10 cellular contexts compared by ENCODE assay signal in genomic region chr15:81303241-81304225, GRCh38. TPM values are rescaled to one million over a fixed set of nuclear protein-coding genes. Genes with fewer than 3 reads are reported as not detected.
A peak's percentile ranks its signal among the peaks of the same experiment; 100 is the strongest.
DNase-seq lines count a peak whose midpoint lies in the region; ATAC-seq and TF ChIP-seq lines count a peak whose summit lies in the region.
"Had no signal": no experiment of that assay in that cellular context is flagged by ENCODE, and none has a peak within 500 bp of the region (broad histone marks: within the 10 kb centered on the region; RNA-seq: fewer than 3 reads in every experiment).

No MANE protein-coding gene starts in this region.

- DNase-seq in OCI-LY7 (ENCODE audit: low spot score) (no peak), osteoblast (ENCODE audit: insufficient read length, low spot score, missing footprints) (no peak), GOT3 (lab: John Stamatoyannopoulos, UW) (no peak), H4 (ENCODE audit: low spot score) (no peak)
- DNase-seq in effector memory CD8-positive, alpha-beta T cell, result no peak
- DNase-seq in stimulated activated CD4-positive, alpha-beta T cell treated with anti-CD3 and anti-CD28 coated beads, Interleukin-2, amount 100 ng/mL, for 48 hours, result no peak
- DNase-seq: NCI-H1048 had no signal

- no TSS peak for BruUV-seq in OCI-LY7 (replicated peaks; lab: Mats Ljungman, UMichigan)

- H2AFZ ChIP-seq in OCI-LY7 (ENCODE audit: low read length), result no peak overlapping the region
- peak overlapping the region; percentile 42 for H2AFZ ChIP-seq in osteoblast (ENCODE audit: low read length)

- no peaks in the 10 kb centered on the region for H3K9me2 ChIP-seq in OCI-LY7 (ENCODE audit: insufficient read depth, low read length)

- H3K36me3 Mint-ChIP-seq in effector memory CD8-positive, alpha-beta T cell (ENCODE audit: insufficient read depth), result peaks cover 98% of the 10 kb centered on the region

- H3K27ac ChIP-seq in OCI-LY7 (ENCODE audit: low read depth, low read length, poor library complexity, severe bottlenecking) (peak overlapping the region; percentile 98), osteoblast (ENCODE audit: low read depth, low read length) (peak overlapping the region; percentile 70)

- ATAC-seq in effector memory CD8-positive, alpha-beta T cell (replicated peaks), result peak; percentile 47
- no peak for ATAC-seq in HG02938 (IDR thresholded peaks at IDR 0.05; ENCODE audit: unreplicated experiment)

- H3K27me3 Mint-ChIP-seq in effector memory CD8-positive, alpha-beta T cell, result no peaks in the 10 kb centered on the region

- H3K4me1 Mint-ChIP-seq in effector memory CD8-positive, alpha-beta T cell (ENCODE audit: low read depth in 2 of 2), result peaks cover 68 to 74% of the 10 kb centered on the region in 2 donors

- CTCF ChIA-PET in OCI-LY7 (lab: Charles Lee; ENCODE audit: unreplicated experiment), result no interaction called here

- no peaks in the 10 kb centered on the region for H3K9me3 Mint-ChIP-seq in effector memory CD8-positive, alpha-beta T cell

- H3K27me3 ChIP-seq in osteoblast (ENCODE audit: insufficient read depth, low read length), result no peaks in the 10 kb centered on the region
- H3K27me3 ChIP-seq: tibial artery had no signal

- H3K79me2 ChIP-seq in OCI-LY7 (ENCODE audit: insufficient read depth, low read depth, low read length), result peaks cover 71% of the 10 kb centered on the region
- H3K79me2 ChIP-seq in osteoblast (ENCODE audit: insufficient read depth, low read length), result no peaks in the 10 kb centered on the region

- peaks cover 51% of the 10 kb centered on the region for H3K4me1 ChIP-seq in OCI-LY7 (ENCODE audit: insufficient read depth, low read length, poor library complexity, severe bottlenecking)
- H3K4me1 ChIP-seq in osteoblast (ENCODE audit: insufficient read depth, low read length), result peaks cover 19% of the 10 kb centered on the region

- H3K4me2 ChIP-seq in OCI-LY7 (ENCODE audit: low read length), result peak overlapping the region; percentile 91
- peak overlapping the region; percentile 15 for H3K4me2 ChIP-seq in osteoblast (ENCODE audit: insufficient read depth, low read length)

- H3K27ac Mint-ChIP-seq in effector memory CD8-positive, alpha-beta T cell, result peak overlapping the region; percentile 95 to 99

- peaks cover 26% of the 10 kb centered on the region; the same call in 1 of the 2 replicates for H4K20me1 ChIP-seq in OCI-LY7 (ENCODE audit: insufficient read depth, low read length)
- H4K20me1 ChIP-seq in osteoblast (ENCODE audit: insufficient read depth, low read length), result no peaks in the 10 kb centered on the region

- H3K9me3 ChIP-seq in OCI-LY7 (ENCODE audit: low read length) (no peaks in the 10 kb centered on the region), osteoblast (ENCODE audit: low read depth, low read length) (no peaks in the 10 kb centered on the region)
- H3K9me3 ChIP-seq: tibial artery had no signal

- TF ChIP-seq CTCF in OCI-LY7 (conservative IDR thresholded peaks at IDR 0.05; ENCODE audit: low read length), result no peak
- TF ChIP-seq CTCF in osteoblast (IDR thresholded peaks at IDR 0.05; ENCODE audit: extremely low read depth, low read depth, low read length), result no peak

- POLR2A ChIA-PET in OCI-LY7 (lab: Charles Lee), result interaction anchor here (2.0 to 2.4 kb wide), 2 partner anchors 21 to 23 kb away, joined by 5 to 10 read pairs; no protein-coding TSS in a partner anchor

- H3K4me3 Mint-ChIP-seq in effector memory CD8-positive, alpha-beta T cell, result peak overlapping the region; percentile 99 to 100

- TF ChIP-seq POLR2A in GM15510 (IDR thresholded peaks at IDR 0.05; ENCODE audit: borderline replicate concordance, extremely low read depth, insufficient read length), result peak; percentile 25

- H3K4me3 ChIP-seq in OCI-LY7 (ENCODE audit: low read depth, low read length, poor library complexity, severe bottlenecking), result peak overlapping the region; percentile 92
- H3K4me3 ChIP-seq in osteoblast (ENCODE audit: insufficient read depth, low read length), result no peak overlapping the region
- H3K4me3 ChIP-seq: tibial artery had no signal

- H3K36me3 ChIP-seq in OCI-LY7 (ENCODE audit: insufficient read depth, low read length) (peaks cover 100% of the 10 kb centered on the region), osteoblast (ENCODE audit: insufficient read depth, low read length) (no peaks in the 10 kb centered on the region)

- intact Hi-C loops in OCI-LY7 (cut with micrococcal nuclease; ENCODE audit: unreplicated experiment), result no loop called here

RNA-seq across cellular contexts. Expression of gene STARD5, which starts 20.4 kb away (rescaled TPM):
- total RNA-seq in OCI-LY7 (2014; rRNA removed; shearing (Covaris generic)), result 12.4 and 20.3 TPM in 2 replicates
- 6.5 and 8.3 TPM in 2 replicates for total RNA-seq in OCI-LY7 (2022)
- total RNA-seq in osteoblast, result 5.9 and 6.5 TPM in 2 replicates
- 2.9 and 3.2 TPM in 2 replicates for total RNA-seq in H4 (2014; rRNA removed; shearing (Covaris generic))
